ENCODE assay signal across 28 cellular contexts in the genomic region with DNA sequence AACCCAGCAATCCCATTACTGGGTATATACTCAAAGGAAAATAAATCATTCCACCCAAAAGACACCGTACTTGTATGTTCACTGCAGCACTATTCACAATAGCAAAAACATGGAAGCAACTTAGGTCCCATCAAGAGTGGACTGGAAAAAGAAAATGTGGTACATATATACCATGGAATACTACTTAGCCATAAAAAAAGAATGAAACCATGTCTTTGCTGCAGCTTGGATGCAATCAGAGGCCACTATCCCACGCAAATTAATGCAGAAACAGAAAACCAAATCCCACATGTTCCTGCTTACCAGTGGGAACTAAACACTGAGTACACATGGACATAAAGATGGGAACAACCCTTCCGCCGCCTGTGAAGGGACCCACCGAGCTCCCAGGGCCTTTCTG.
"Had no signal": no experiment of that assay in that cellular context is flagged by ENCODE, and none has a peak within 500 bp of the region (broad histone marks: within the 10 kb centered on the region; RNA-seq: fewer than 3 reads in every experiment).

No MANE protein-coding gene starts in this region.

- H3K27ac ChIP-seq: colonic mucosa, dorsolateral prefrontal cortex, epithelial cell of prostate, esophagus muscularis mucosa, esophagus squamous epithelium, foreskin keratinocyte, gastroesophageal sphincter, heart left ventricle, heart right ventricle, hepatocyte had no signal

- H3K9me3 ChIP-seq: colonic mucosa, esophagus muscularis mucosa, esophagus squamous epithelium, gastrocnemius medialis, gastroesophageal sphincter, heart left ventricle had no signal

- H3K4me2 ChIP-seq: hepatocyte had no signal

- ATAC-seq: effector memory CD8-positive, alpha-beta T cell; esophagus mucosa; foreskin keratinocyte; gastrocnemius medialis; gastroesophageal sphincter; heart left ventricle; heart right ventricle had no signal

- H3K4me3 ChIP-seq: colonic mucosa, dorsolateral prefrontal cortex, esophagus muscularis mucosa, esophagus squamous epithelium, gastrocnemius medialis, gastroesophageal sphincter, heart left ventricle, heart right ventricle, hepatocyte had no signal

- H2AFZ ChIP-seq: hepatocyte had no signal

- H3K4me1 ChIP-seq: colonic mucosa, esophagus squamous epithelium, foreskin keratinocyte had no signal

- H3K27me3 ChIP-seq: colonic mucosa, dorsolateral prefrontal cortex, esophagus muscularis mucosa, esophagus squamous epithelium, foreskin keratinocyte, gastrocnemius medialis, gastroesophageal sphincter, heart left ventricle, heart right ventricle, hepatocyte had no signal

- H3K36me3 ChIP-seq: colonic mucosa, esophagus muscularis mucosa, esophagus squamous epithelium, gastroesophageal sphincter, heart left ventricle, heart right ventricle had no signal

- FAIRE-seq: colon, endometrium, endothelial cell of umbilical vein, frontal cortex had no signal

- DNase-seq: colonic mucosa; cortex of kidney; dermis blood vessel endothelial cell; dorsolateral prefrontal cortex; effector CD4-positive, alpha-beta T cell; effector CD8-positive, alpha-beta T cell; effector memory CD4-positive, alpha-beta T cell; effector memory CD8-positive, alpha-beta T cell; endodermal cell; erythroblast; esophagus squamous epithelium; foreskin fibroblast; foreskin keratinocyte; foreskin melanocyte; gastrocnemius medialis; glutamatergic neuron; head of caudate nucleus; heart left ventricle; heart right ventricle had no signal
